26 cellular contexts compared by ENCODE assay signal in genomic region chr2:219291910-219292490, GRCh38. TPM values are rescaled to one million over a fixed set of nuclear protein-coding genes. Genes with fewer than 3 reads are reported as not detected.
DNase-seq lines count a peak whose midpoint lies in the region; ATAC-seq and TF ChIP-seq lines count a peak whose summit lies in the region.
"Had no signal": no experiment of that assay in that cellular context is flagged by ENCODE, and none has a peak within 500 bp of the region (broad histone marks: within the 10 kb centered on the region; RNA-seq: fewer than 3 reads in every experiment).

No MANE protein-coding gene starts in this region.

- no peaks in the 10 kb centered on the region for H3K9me3 Mint-ChIP-seq in activated CD4-positive, alpha-beta memory T cell treated with anti-CD3 and anti-CD28 coated beads for 36 hours
- no peaks in the 10 kb centered on the region for H3K9me3 Mint-ChIP-seq in activated CD4-positive, alpha-beta memory T cell treated with anti-CD3 and anti-CD28 coated beads, Interleukin-2, amount 10 ng/mL, durations not matched to agents 7 days and 5 days

- peaks cover 11% of the 10 kb centered on the region for H3K4me1 Mint-ChIP-seq in activated CD4-positive, alpha-beta memory T cell treated with anti-CD3 and anti-CD28 coated beads for 36 hours (ENCODE audit: low read depth)
- peaks cover 14% of the 10 kb centered on the region for H3K4me1 Mint-ChIP-seq in activated CD4-positive, alpha-beta memory T cell treated with anti-CD3 and anti-CD28 coated beads, Interleukin-2, amount 10 ng/mL, durations not matched to agents 7 days and 5 days

- TF ChIP-seq CTCF in RWPE1 (conservative IDR thresholded peaks at IDR 0.05; ENCODE audit: low read depth) (no peak), upper lobe of right lung (IDR thresholded peaks at IDR 0.05) (no peak)

- H3K36me3 Mint-ChIP-seq in activated CD4-positive, alpha-beta memory T cell treated with anti-CD3 and anti-CD28 coated beads for 36 hours = no peaks in the 10 kb centered on the region
- no peaks in the 10 kb centered on the region for H3K36me3 Mint-ChIP-seq in activated CD4-positive, alpha-beta memory T cell treated with anti-CD3 and anti-CD28 coated beads, Interleukin-2, amount 10 ng/mL, durations not matched to agents 7 days and 5 days (ENCODE audit: low read depth)
- H3K36me3 Mint-ChIP-seq: CD14-positive monocyte had no signal

- POLR2A ChIA-PET in activated CD4-positive, alpha-beta memory T cell treated with anti-CD3 and anti-CD28 coated beads for 36 hours (lab: Charles Lee) = no interaction called here
- POLR2A ChIA-PET in activated CD4-positive, alpha-beta memory T cell treated with anti-CD3 and anti-CD28 coated beads, Interleukin-2, amount 10 ng/mL, durations not matched to agents 7 days and 5 days (lab: Charles Lee) = interaction anchor here (5.8 to 6.0 kb wide), 2 partner anchors 11 to 39 kb away, joined by 53 to 69 read pairs; partner anchors contain the start of genes DNAJB2, TUBA4A and TUBA4B
- POLR2A ChIA-PET in RWPE1 (lab: Yijun Ruan, JAX; ENCODE audit: low non-redundant PET) = no interaction called here

- no peaks in the 10 kb centered on the region for H3K36me3 ChIP-seq in upper lobe of right lung
- H3K36me3 ChIP-seq: SJSA1 had no signal

- H3K27me3 Mint-ChIP-seq in activated CD4-positive, alpha-beta memory T cell treated with anti-CD3 and anti-CD28 coated beads for 36 hours = no peaks in the 10 kb centered on the region
- peaks cover 9% of the 10 kb centered on the region for H3K27me3 Mint-ChIP-seq in activated CD4-positive, alpha-beta memory T cell treated with anti-CD3 and anti-CD28 coated beads, Interleukin-2, amount 10 ng/mL, durations not matched to agents 7 days and 5 days

- H3K27ac Mint-ChIP-seq in activated CD4-positive, alpha-beta memory T cell treated with anti-CD3 and anti-CD28 coated beads for 36 hours = no peak overlapping the region
- no peak overlapping the region for H3K27ac Mint-ChIP-seq in activated CD4-positive, alpha-beta memory T cell treated with anti-CD3 and anti-CD28 coated beads, Interleukin-2, amount 10 ng/mL, durations not matched to agents 7 days and 5 days

- H3K4me3 Mint-ChIP-seq in activated CD4-positive, alpha-beta memory T cell treated with anti-CD3 and anti-CD28 coated beads for 36 hours = no peak overlapping the region
- no peak overlapping the region for H3K4me3 Mint-ChIP-seq in activated CD4-positive, alpha-beta memory T cell treated with anti-CD3 and anti-CD28 coated beads, Interleukin-2, amount 10 ng/mL, durations not matched to agents 7 days and 5 days
- H3K4me3 Mint-ChIP-seq: CD14-positive monocyte had no signal

- no peak overlapping the region for H3K4me3 ChIP-seq in upper lobe of right lung
- H3K4me3 ChIP-seq: MG63, PC-9, SJSA1 had no signal

- no peaks in the 10 kb centered on the region for H3K27me3 ChIP-seq in upper lobe of right lung
- H3K27me3 ChIP-seq: BE2C, MG63, SJSA1 had no signal

- peak overlapping the region; percentile 98; the same call in 1 of the 2 replicates for H3K27ac ChIP-seq in RWPE1
- H3K27ac ChIP-seq in upper lobe of right lung = no peak overlapping the region
- H3K27ac ChIP-seq: 22Rv1, PC-9, SJSA1 had no signal

- intact Hi-C loops in activated CD4-positive, alpha-beta memory T cell treated with anti-CD3 and anti-CD28 coated beads for 36 hours (cut with micrococcal nuclease) = no loop called here
- intact Hi-C loops in upper lobe of right lung (cut with DNase I) = loop anchor here (5.0 kb wide), 1 partner anchor 130 kb away; the partner anchor contains the start of gene NHEJ1

- DNase-seq in activated CD4-positive, alpha-beta memory T cell treated with anti-CD3 and anti-CD28 coated beads for 36 hours = peak; percentile 4
- no peak for DNase-seq in activated CD4-positive, alpha-beta memory T cell treated with anti-CD3 and anti-CD28 coated beads, Interleukin-2, amount 10 ng/mL, durations not matched to agents 7 days and 5 days
- DNase-seq in RWPE1 (ENCODE audit: low spot score) (no peak), left lobe of liver (ENCODE audit: low spot score) (peak; percentile 34), upper lobe of right lung (peak; percentile 45), NCI-H82 treated with DMSO at 0.1 percent for 48 hours (lab: John Stamatoyannopoulos, UW; ENCODE audit: unreplicated experiment) (no peak), DMS 273 (lab: John Stamatoyannopoulos, UW; ENCODE audit: unreplicated experiment) (no peak)
- DNase-seq: ACHN; BE2C; Calu3; KG1; MG63; NCI-H1105 treated with DMSO at 0.1 percent for 48 hours; NCI-H146; NCI-H1930; NCI-H2107; NCI-H446; NCI-H524 treated with DMSO at 0.1 percent for 48 hours; NCI-H774; NK-92 treated with Interleukin-12 subunit alpha and Interleukin-12 subunit beta, amount 100 ng/mL, for 24 hours; PC-9; Right ventricle myocardium superior had no signal

- H3K9me3 ChIP-seq in upper lobe of right lung = no peaks in the 10 kb centered on the region
- H3K9me3 ChIP-seq: BE2C, MG63, SJSA1 had no signal

- CTCF ChIA-PET in activated CD4-positive, alpha-beta memory T cell treated with anti-CD3 and anti-CD28 coated beads for 36 hours (lab: Charles Lee) = interaction anchor here (1.1 to 7.0 kb wide), 6 partner anchors 12 to 234 kb away, joined by 3 to 252 read pairs (median 6); partner anchors contain the start of genes ANKZF1, ATG9A, DNAJB2 and TUBA4A
- CTCF ChIA-PET in activated CD4-positive, alpha-beta memory T cell treated with anti-CD3 and anti-CD28 coated beads, Interleukin-2, amount 10 ng/mL, durations not matched to agents 7 days and 5 days (lab: Charles Lee) = interaction anchor here (0.5 to 7.9 kb wide), 6 partner anchors 11 to 563 kb away, joined by 3 to 206 read pairs (median 63); partner anchors contain the start of genes DNAJB2, NHEJ1, TUBA4A and TUBA4B
- CTCF ChIA-PET in RWPE1 (lab: Yijun Ruan, JAX) = interaction anchor here (0.6 to 0.9 kb wide), 3 partner anchors 40 to 309 kb away, joined by 3 read pairs; partner anchors contain the start of gene RESP18

- H3K4me1 ChIP-seq in upper lobe of right lung = peaks cover 15% of the 10 kb centered on the region

- no peak for ATAC-seq in left lobe of liver
- ATAC-seq in upper lobe of right lung = no peak

RNA-seq across cellular contexts. Expression of gene DNAJB2, which starts 12.8 kb away (rescaled TPM):
- total RNA-seq in activated CD4-positive, alpha-beta memory T cell treated with anti-CD3 and anti-CD28 coated beads for 36 hours = 10 to 100 TPM; 37.3 to 39.1 TPM
- total RNA-seq in activated CD4-positive, alpha-beta memory T cell treated with anti-CD3 and anti-CD28 coated beads, Interleukin-2, amount 10 ng/mL, durations not matched to agents 7 days and 5 days = 10 to 100 TPM; 57.0 to 59.7 TPM
- 40.9 TPM for total RNA-seq in left lobe of liver
- 79.4 TPM for total RNA-seq in upper lobe of right lung

RNA-seq across cellular contexts. Expression of gene PTPRN, which starts 17.2 kb away (rescaled TPM):
- under 1 TPM in 1 of 2 experiments, not detected in 1; 0.24 TPM for total RNA-seq in activated CD4-positive, alpha-beta memory T cell treated with anti-CD3 and anti-CD28 coated beads for 36 hours
- under 1 TPM; 0.28 to 0.33 TPM for total RNA-seq in activated CD4-positive, alpha-beta memory T cell treated with anti-CD3 and anti-CD28 coated beads, Interleukin-2, amount 10 ng/mL, durations not matched to agents 7 days and 5 days
- not detected for total RNA-seq in left lobe of liver
- total RNA-seq in upper lobe of right lung = not detected
- total RNA-seq: Calu3, PC-9, Right ventricle myocardium superior had no signal

RNA-seq across cellular contexts. Expression of gene TUBA4A, which starts 38.3 kb away (rescaled TPM):
- 100 to 1,000 TPM; 219 to 229 TPM for total RNA-seq in activated CD4-positive, alpha-beta memory T cell treated with anti-CD3 and anti-CD28 coated beads for 36 hours
- 100 to 1,000 TPM; 313 to 344 TPM for total RNA-seq in activated CD4-positive, alpha-beta memory T cell treated with anti-CD3 and anti-CD28 coated beads, Interleukin-2, amount 10 ng/mL, durations not matched to agents 7 days and 5 days
- total RNA-seq in left lobe of liver = 29.0 TPM
- total RNA-seq in upper lobe of right lung = 45.4 TPM

RNA-seq across cellular contexts. Expression of gene TUBA4B, which starts 39.0 kb away (rescaled TPM):
- not detected for total RNA-seq in activated CD4-positive, alpha-beta memory T cell treated with anti-CD3 and anti-CD28 coated beads for 36 hours
- total RNA-seq in activated CD4-positive, alpha-beta memory T cell treated with anti-CD3 and anti-CD28 coated beads, Interleukin-2, amount 10 ng/mL, durations not matched to agents 7 days and 5 days = not detected
- total RNA-seq in left lobe of liver (not detected), upper lobe of right lung (not detected)
- total RNA-seq: Calu3, PC-9, Right ventricle myocardium superior, RPMI7951, SJSA1 had no signal

RNA-seq across cellular contexts. Expression of gene RESP18, which starts 40.5 kb away (rescaled TPM):
- not detected for total RNA-seq in activated CD4-positive, alpha-beta memory T cell treated with anti-CD3 and anti-CD28 coated beads for 36 hours
- total RNA-seq in activated CD4-positive, alpha-beta memory T cell treated with anti-CD3 and anti-CD28 coated beads, Interleukin-2, amount 10 ng/mL, durations not matched to agents 7 days and 5 days = not detected
- total RNA-seq in left lobe of liver (not detected), upper lobe of right lung (not detected)
- total RNA-seq: Calu3, PC-9, Right ventricle myocardium superior, RPMI7951, SJSA1 had no signal

Comparison
In these comparisons a context has a peak if more than half of its experiments do, and no peak if none do; other contexts are left out.
1. DNase-seq: peak in activated CD4-positive, alpha-beta memory T cell treated with anti-CD3 and anti-CD28 coated beads for 36 hours (single experiment), left lobe of liver (single experiment) and upper lobe of right lung (single experiment); none in activated CD4-positive, alpha-beta memory T cell treated with anti-CD3 and anti-CD28 coated beads, Interleukin-2, amount 10 ng/mL, durations not matched to agents 7 days and 5 days (single experiment), RWPE1 (single experiment), NCI-H82 treated with DMSO at 0.1 percent for 48 hours (single experiment) and DMS 273 (single experiment).